ENCODE assay signal across 14 cellular contexts in genomic region chr1:246711548-246712003, GRCh38. TPM values are rescaled to one million over a fixed set of nuclear protein-coding genes. Genes with fewer than 3 reads are reported as not detected.
DNase-seq lines count a peak whose midpoint lies in the region; ATAC-seq and TF ChIP-seq lines count a peak whose summit lies in the region.
"Had no signal": no experiment of that assay in that cellular context is flagged by ENCODE, and none has a peak within 500 bp of the region (broad histone marks: within the 10 kb centered on the region; RNA-seq: fewer than 3 reads in every experiment).

No MANE protein-coding gene starts in this region.

- H3K36me3 ChIP-seq in neural progenitor cell = no peaks in the 10 kb centered on the region

- H3K9me3 ChIP-seq in T-helper 17 cell (ENCODE audit: control insufficient read depth, low read length, poor library complexity, severe bottlenecking) = no peaks in the 10 kb centered on the region
- H3K9me3 ChIP-seq in neural progenitor cell (ENCODE audit: low read depth) = no peaks in the 10 kb centered on the region

- H3F3A ChIP-seq in neural progenitor cell (ENCODE audit: low read depth) = no peaks in the 10 kb centered on the region

- TF ChIP-seq CTCF in neural progenitor cell (IDR thresholded peaks at IDR 0.05) = no peak

- DNase-seq in T-helper 17 cell = no peak
- no peak for DNase-seq in left lobe of liver (ENCODE audit: low spot score)
- DNase-seq in neural progenitor cell (ENCODE audit: low spot score) = no peak
- DNase-seq: C1 segment of cervical spinal cord; CD4-positive, alpha-beta memory T cell; COR-L47; DMS153; DND-41; GM23248; H7; HCEC 1CT had no signal

- H3K4me1 Mint-ChIP-seq in T-helper 17 cell (peaks cover 3% of the 10 kb centered on the region), neural progenitor cell (no peaks in the 10 kb centered on the region)

- no peak for ATAC-seq in T-helper 17 cell
- ATAC-seq in left lobe of liver = peak; percentile 49
- ATAC-seq in HG03460 (IDR thresholded peaks at IDR 0.05; ENCODE audit: unreplicated experiment) = no peak
- ATAC-seq in HG02678 (IDR thresholded peaks at IDR 0.05; ENCODE audit: unreplicated experiment) = no peak
- ATAC-seq in HG02588 (IDR thresholded peaks at IDR 0.05; ENCODE audit: unreplicated experiment) = no peak

- H3K9me3 Mint-ChIP-seq in neural progenitor cell = peaks cover 17% of the 10 kb centered on the region

- no peaks in the 10 kb centered on the region for H3K4me1 ChIP-seq in neural progenitor cell

- H3K27ac Mint-ChIP-seq in T-helper 17 cell = peak overlapping the region; percentile 3
- no peak overlapping the region for H3K27ac Mint-ChIP-seq in neural progenitor cell
- H3K27ac Mint-ChIP-seq: CD4-positive, alpha-beta memory T cell had no signal

- no peak overlapping the region for H2AFZ ChIP-seq in neural progenitor cell (replicated peaks)
- H2AFZ ChIP-seq: GM23248 had no signal

- no peak overlapping the region for H3K27ac ChIP-seq in neural progenitor cell
- H3K27ac ChIP-seq: GM23248 had no signal

- H3K79me2 ChIP-seq in neural progenitor cell (ENCODE audit: low read depth) = no peaks in the 10 kb centered on the region

- no peak overlapping the region for H3K4me2 ChIP-seq in neural progenitor cell

- no peak overlapping the region for H3K9ac ChIP-seq in neural progenitor cell
- H3K9ac ChIP-seq: GM23248 had no signal

- H3K36me3 Mint-ChIP-seq in T-helper 17 cell (ENCODE audit: low read depth) (no peaks in the 10 kb centered on the region), neural progenitor cell (no peaks in the 10 kb centered on the region)
- H3K36me3 Mint-ChIP-seq: CD4-positive, alpha-beta memory T cell had no signal

- no peaks in the 10 kb centered on the region for H4K20me1 ChIP-seq in neural progenitor cell (ENCODE audit: low read depth)

- no peak overlapping the region for H3K4me3 ChIP-seq in neural progenitor cell
- H3K4me3 ChIP-seq: GM23248 had no signal

- H3K27me3 ChIP-seq in neural progenitor cell = no peaks in the 10 kb centered on the region

- H3K4me3 Mint-ChIP-seq in T-helper 17 cell (no peak overlapping the region), neural progenitor cell (peak overlapping the region; percentile 0)
- H3K4me3 Mint-ChIP-seq: CD4-positive, alpha-beta memory T cell had no signal

- H3K27me3 Mint-ChIP-seq in T-helper 17 cell (peaks cover 30% of the 10 kb centered on the region), neural progenitor cell (ENCODE audit: insufficient read depth, low read depth) (peaks cover 12% of the 10 kb centered on the region)

RNA-seq across cellular contexts. Expression of gene SCCPDH, which starts 12.6 kb away (rescaled TPM):
- total RNA-seq in T-helper 17 cell (1 to 10 TPM; 1.9 to 3.2 TPM), left lobe of liver (94.6 TPM), neural progenitor cell (ENCODE audit: low replicate concordance) (46.7 and 56.3 TPM in 2 replicates)

Comparison
In these comparisons a context has a peak if more than half of its experiments do, and no peak if none do; other contexts are left out.
1. RNA of gene SCCPDH, which starts 12.6 kb away (total RNA-seq): 94.6 TPM in left lobe of liver (single experiment) and 46.7 to 56.3 TPM in neural progenitor cell; 1.9 to 3.2 TPM in T-helper 17 cell; every median in the first group is over 10 times any median in the second.